ENCODE assay signal across 8 cellular contexts in the genomic region with DNA sequence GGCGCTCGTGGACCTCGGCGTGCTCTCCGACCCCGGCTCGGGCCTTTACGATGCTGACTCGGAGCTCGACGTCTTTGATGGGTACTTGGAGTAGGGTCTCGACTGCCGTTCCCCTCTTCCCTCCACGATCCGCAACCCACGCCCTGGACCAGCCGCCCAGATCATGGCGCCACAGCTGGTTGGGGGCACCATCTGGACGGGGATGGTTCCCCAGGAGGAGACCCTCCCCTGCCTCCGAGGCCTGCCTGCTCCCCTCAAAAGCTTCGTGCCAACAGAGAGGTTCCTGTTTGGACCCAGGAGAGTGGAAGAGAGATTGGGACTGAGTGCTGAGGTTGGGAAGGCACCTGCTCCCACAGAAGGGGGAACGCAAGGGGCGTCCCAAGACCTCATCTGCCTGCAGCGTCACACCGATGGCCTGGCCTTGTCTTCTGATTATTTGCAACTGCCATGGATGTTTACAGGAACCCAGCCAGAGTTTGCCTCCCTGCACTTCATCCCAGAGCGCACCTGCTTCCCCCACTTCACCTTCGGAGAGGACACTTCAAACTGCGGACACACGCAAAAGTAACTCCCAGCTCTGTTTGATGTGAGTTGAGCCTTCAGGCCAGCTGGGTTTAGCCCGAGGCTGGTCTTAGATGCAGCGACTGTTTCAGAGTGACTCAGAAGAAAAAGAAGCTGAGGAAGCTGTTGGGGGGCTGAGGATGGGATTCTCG.
DNase-seq lines count a peak whose midpoint lies in the region; ATAC-seq and TF ChIP-seq lines count a peak whose summit lies in the region.
"Not testable (repeated sequence)": the region's sequence is repeated elsewhere in the genome, so short reads cannot be mapped to it uniquely, and the experiment has no call there.

No MANE protein-coding gene starts in this region.

- H3K4me3 Mint-ChIP-seq in WTC11 (peak overlapping the region; percentile 58), endodermal cell (peak overlapping the region; percentile 45), memory B cell (peak overlapping the region; percentile 57)
- peak overlapping the region; percentile 29 to 63 for H3K4me3 Mint-ChIP-seq in stimulated activated naive CD8-positive, alpha-beta T cell treated with anti-CD3 and anti-CD28 coated beads, Interleukin-15, amount 100 ng/mL, for 72 hours

- not testable (repeated sequence) for ATAC-seq in WTC11; memory B cell (ENCODE audit: low read depth); stimulated activated naive CD8-positive, alpha-beta T cell treated with anti-CD3 and anti-CD28 coated beads, Interleukin-15, amount 100 ng/mL, for 72 hours

- in situ Hi-C loops in KBM-7 (cut with MboI; ENCODE audit: low pct_unique_long_range_greater_than_20kb, low sequenced_read_pairs) = not testable (repeated sequence)

- H3K36me3 Mint-ChIP-seq in WTC11; endodermal cell (ENCODE audit: low read depth); memory B cell: not testable (repeated sequence)

- H3K9ac ChIP-seq in endodermal cell (ENCODE audit: extremely low read depth, low read length, poor library complexity, severe bottlenecking) = not testable (repeated sequence)

- DNase-seq in DMS53 (lab: John Stamatoyannopoulos, UW) (peak; percentile 83), KBM-7 (peak; percentile 41), NCI-H524 (lab: John Stamatoyannopoulos, UW) (peak; percentile 59 to 66), endodermal cell (peak; percentile 42)
- not testable (repeated sequence) for DNase-seq in WTC11 (ENCODE audit: low spot score); right atrium auricular region (ENCODE audit: low spot score); memory B cell (ENCODE audit: low spot score in 2 of 2); stimulated activated naive CD8-positive, alpha-beta T cell treated with anti-CD3 and anti-CD28 coated beads, Interleukin-15, amount 100 ng/mL, for 72 hours

- WGBS in endodermal cell (ENCODE audit: insufficient coverage in 1 of 2, insufficient read length in 1 of 2), 2 experiments = 82 to 90% methylated on average over 2 to 17 of the region's 32 CpGs

- H3K9me3 Mint-ChIP-seq in WTC11; endodermal cell; memory B cell; stimulated activated naive CD8-positive, alpha-beta T cell treated with anti-CD3 and anti-CD28 coated beads, Interleukin-15, amount 100 ng/mL, for 72 hours: not testable (repeated sequence)

- not testable (repeated sequence) for H3K27ac Mint-ChIP-seq in WTC11, endodermal cell, memory B cell
- peak overlapping the region in 1 of 2 donors; percentile 71 for H3K27ac Mint-ChIP-seq in stimulated activated naive CD8-positive, alpha-beta T cell treated with anti-CD3 and anti-CD28 coated beads, Interleukin-15, amount 100 ng/mL, for 72 hours

- not testable (repeated sequence) for H3K4me1 Mint-ChIP-seq in WTC11; endodermal cell; memory B cell; stimulated activated naive CD8-positive, alpha-beta T cell treated with anti-CD3 and anti-CD28 coated beads, Interleukin-15, amount 100 ng/mL, for 72 hours

- not testable (repeated sequence) for TF ChIP-seq CTCF in WTC11 (IDR thresholded peaks at IDR 0.05); endodermal cell (conservative IDR thresholded peaks at IDR 0.05); right atrium auricular region (IDR thresholded peaks at IDR 0.05)

- H3K36me3 ChIP-seq in endodermal cell (ENCODE audit: control insufficient read depth, insufficient read depth, low read length); right atrium auricular region: not testable (repeated sequence)

- POLR2A ChIA-PET in WTC11 (lab: Charles Lee) = not testable (repeated sequence)

- H3K27me3 ChIP-seq in endodermal cell (ENCODE audit: control insufficient read depth, insufficient read depth, low read length, poor library complexity, severe bottlenecking); right atrium auricular region: not testable (repeated sequence)

- CTCF ChIA-PET in WTC11 (lab: Charles Lee) = not testable (repeated sequence)

- H3K27me3 Mint-ChIP-seq in WTC11 (ENCODE audit: low read depth) (peaks cover 33% of the 10 kb centered on the region), endodermal cell (ENCODE audit: insufficient read depth) (peaks cover 16% of the 10 kb centered on the region), memory B cell (peaks cover 15% of the 10 kb centered on the region)
- H3K27me3 Mint-ChIP-seq in stimulated activated naive CD8-positive, alpha-beta T cell treated with anti-CD3 and anti-CD28 coated beads, Interleukin-15, amount 100 ng/mL, for 72 hours = peaks cover 33% of the 10 kb centered on the region

- not testable (repeated sequence) for H3K27ac ChIP-seq in endodermal cell (ENCODE audit: low read depth, low read length)
- peak overlapping the region; percentile 39 to 74 for H3K27ac ChIP-seq in right atrium auricular region

- H3K4me1 ChIP-seq in endodermal cell (ENCODE audit: control insufficient read depth, insufficient read depth, low read length); right atrium auricular region: not testable (repeated sequence)

- H3K9me3 ChIP-seq in endodermal cell (ENCODE audit: control insufficient read depth, low read length); right atrium auricular region: not testable (repeated sequence)

- H3K4me3 ChIP-seq in endodermal cell (ENCODE audit: low read length) = not testable (repeated sequence)
- H3K4me3 ChIP-seq in right atrium auricular region = peak overlapping the region; percentile 38 to 47
